Comparison of ENCODE assay signal across 8 cellular contexts in the genomic region with DNA sequence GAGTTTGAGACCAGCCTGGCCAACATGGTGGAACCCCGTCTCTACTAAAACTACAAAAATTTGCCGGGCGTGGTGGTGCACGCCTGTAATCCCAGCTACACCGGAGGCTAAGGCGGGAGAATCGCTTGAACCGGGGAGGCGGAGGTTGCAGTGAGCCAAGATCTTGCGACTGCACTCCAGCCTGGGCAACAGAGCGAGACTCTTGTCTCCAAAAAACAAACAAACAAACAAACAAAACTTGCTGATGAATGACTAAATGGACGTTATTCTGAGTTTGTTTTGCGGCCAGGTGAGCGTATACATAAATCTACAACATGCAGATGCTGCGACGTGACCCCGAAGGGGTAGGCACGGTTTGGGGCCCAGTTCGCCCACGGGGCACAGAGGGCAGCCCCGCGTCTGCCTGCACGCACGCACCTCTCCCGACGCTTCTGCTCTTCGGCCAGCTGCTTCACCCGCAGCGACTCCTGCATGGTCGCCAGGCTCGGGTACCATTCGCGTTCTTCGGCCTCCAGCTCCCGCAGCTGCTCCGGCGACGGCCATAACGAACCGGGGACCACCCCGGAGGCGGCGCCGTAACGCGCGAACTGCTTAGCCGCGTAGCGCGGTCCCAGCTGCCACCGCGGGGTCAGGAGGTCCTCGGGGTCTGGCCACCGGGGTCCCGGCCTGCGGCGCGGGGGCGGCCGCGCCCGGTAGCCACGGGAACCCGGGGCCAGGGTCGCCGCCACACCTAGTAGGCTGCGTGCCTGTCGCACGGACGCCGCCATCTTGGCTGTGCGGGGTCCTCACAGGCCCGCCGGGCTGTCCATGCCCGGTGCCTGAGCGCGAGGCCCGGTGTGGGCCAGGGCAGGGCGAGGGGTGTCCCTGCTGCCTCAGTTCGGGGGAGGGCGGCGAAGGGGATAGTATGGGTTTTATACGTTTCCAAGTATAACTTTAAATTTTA. TPM values are rescaled to one million over a fixed set of nuclear protein-coding genes. Genes with fewer than 3 reads are reported as not detected.
DNase-seq lines count a peak whose midpoint lies in the region; ATAC-seq lines count a peak whose summit lies in the region.

GADD45GIP1 (minus strand) TSS at position 778 of the 943 bp plus-strand sequence; CDS start at position 767, 11 bp downstream.

- H3K27ac ChIP-seq in mesodermal cell (ENCODE audit: low read depth, low read length, severe bottlenecking), result peak within 1 kb of the TSS; percentile 79

- H3K4me1 ChIP-seq in NT2/D1 (ENCODE audit: insufficient read depth, insufficient read length) (peaks cover 4% of the 10 kb centered on the region), mesodermal cell (ENCODE audit: control insufficient read depth, insufficient read depth, low read length, poor library complexity, severe bottlenecking) (peaks cover 9% of the 10 kb centered on the region)

- ATAC-seq in HG03354 (IDR thresholded peaks at IDR 0.05; ENCODE audit: poor library complexity, severe bottlenecking, unreplicated experiment), result peak; percentile 78

- 2 to 4% methylated on average over 72 to 73 of the region's 84 CpGs for WGBS in mesodermal cell (ENCODE audit: insufficient coverage in 2 of 2), 2 experiments

- in situ Hi-C loops in endometrial microvascular endothelial cells (cut with HindIII; ENCODE audit: inconsistent ontology term, low pct_unique_long_range_greater_than_20kb, low sequenced_read_pairs), result no loop called here

- H3K4me3 ChIP-seq in NT2/D1 (ENCODE audit: insufficient read length, low read depth), result peak within 1 kb of the TSS; percentile 100
- H3K4me3 ChIP-seq in mesodermal cell (ENCODE audit: extremely low read depth, insufficient read depth, low read length, poor library complexity, severe bottlenecking), result peak within 1 kb of the TSS; percentile 79

- peak within 1 kb of the TSS; percentile 99 for H3K9ac ChIP-seq in NT2/D1 (ENCODE audit: insufficient read length, low read depth)

- H3K9me3 ChIP-seq in NT2/D1 (ENCODE audit: insufficient read depth, low read length) (no peaks in the 10 kb centered on the region), mesodermal cell (ENCODE audit: control insufficient read depth, low read length) (no peaks in the 10 kb centered on the region)

- DNase-seq in NCI-H2081 (lab: John Stamatoyannopoulos, UW) (peak; percentile 75 to 82), NCI-H2081 treated with DMSO at 0.1 percent for 48 hours (lab: John Stamatoyannopoulos, UW) (no peak), NT2/D1 (ENCODE audit: low read depth, low spot score) (peak; percentile 71)
- peak; percentile 40 for DNase-seq in activated CD8-positive, alpha-beta memory T cell treated with anti-CD3 and anti-CD28 coated beads, Interleukin-2, amount 50 U/mL, for 1 hour (ENCODE audit: extremely low read depth)
- DNase-seq in stimulated activated CD8-positive, alpha-beta memory T cell treated with anti-CD3 and anti-CD28 coated beads, Interleukin-15, amount 100 ng/mL, for 24 hours (ENCODE audit: low read depth), result peak; percentile 60

- peaks cover 42% of the 10 kb centered on the region for H3K36me3 ChIP-seq in NT2/D1 (ENCODE audit: insufficient read depth, insufficient read length, low read length)
- H3K36me3 ChIP-seq in mesodermal cell (ENCODE audit: control insufficient read depth, insufficient read depth, low read length), result peaks cover 38% of the 10 kb centered on the region

- H3K27me3 ChIP-seq in NT2/D1 (ENCODE audit: insufficient read depth, insufficient read length), result no peaks in the 10 kb centered on the region

RNA-seq across cellular contexts. Expression of gene GADD45GIP1, which starts in this region (rescaled TPM):
- 41.4 TPM for total RNA-seq in endometrial microvascular endothelial cells (ENCODE audit: inconsistent ontology term)
- polyA plus RNA-seq in mesodermal cell (2013, experiment 1 of 2), result 53.0 TPM
- 42.4 TPM for polyA plus RNA-seq in mesodermal cell (2013, experiment 2 of 2)
